ENCODE assay signal across 1 cellular context in genomic region chr5:39076101-39076756, GRCh38.
A peak's percentile ranks its signal among the peaks of the same experiment; 100 is the strongest.
TF ChIP-seq lines count a peak whose summit lies in the region.

No MANE protein-coding gene starts in this region.

TF ChIP-seq in GM12878, 131 proteins besides CTCF, POLR2A, EP300 and RAD21 (continued from another document):
- TF ChIP-seq MLLT1 (IDR thresholded peaks at IDR 0.05) = peak; percentile 43
- no peak for TF ChIP-seq POLR2AphosphoS2 (IDR thresholded peaks at IDR 0.05; ENCODE audit: low read depth, low read length)
- no peak for TF ChIP-seq RAD51 (IDR thresholded peaks at IDR 0.05)
TF ChIP-seq in GM12878: peak in this region for 2.
